ENCODE assay signal across 1 cellular context in the genomic region with DNA sequence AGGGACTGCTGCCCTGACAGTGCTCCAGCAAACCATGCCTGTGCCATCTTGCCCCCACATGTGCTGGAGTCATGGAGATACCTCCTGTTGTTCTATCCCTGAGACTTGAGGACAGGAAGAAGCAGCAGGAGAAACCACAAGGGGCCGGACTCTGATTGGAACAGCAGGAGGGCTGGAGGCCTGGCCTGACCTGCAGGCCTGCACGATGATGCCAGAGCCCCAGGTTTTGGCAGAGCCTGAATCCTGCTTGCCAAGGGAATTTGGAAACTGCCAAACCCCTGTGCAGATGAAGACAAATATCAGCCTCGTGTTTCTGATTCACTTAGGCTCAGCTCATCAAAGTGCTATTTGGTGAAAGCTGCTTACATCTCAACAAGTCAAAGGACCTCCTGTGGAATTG.
TF ChIP-seq lines count a peak whose summit lies in the region.

No MANE protein-coding gene starts in this region.

TF ChIP-seq in SK-N-SH treated with all-trans-retinoic acid at 6 μM for 48 hours, 23 proteins besides CTCF, POLR2A, EP300 and RAD21 (continued from another document):
- TF ChIP-seq, protein P1, sequence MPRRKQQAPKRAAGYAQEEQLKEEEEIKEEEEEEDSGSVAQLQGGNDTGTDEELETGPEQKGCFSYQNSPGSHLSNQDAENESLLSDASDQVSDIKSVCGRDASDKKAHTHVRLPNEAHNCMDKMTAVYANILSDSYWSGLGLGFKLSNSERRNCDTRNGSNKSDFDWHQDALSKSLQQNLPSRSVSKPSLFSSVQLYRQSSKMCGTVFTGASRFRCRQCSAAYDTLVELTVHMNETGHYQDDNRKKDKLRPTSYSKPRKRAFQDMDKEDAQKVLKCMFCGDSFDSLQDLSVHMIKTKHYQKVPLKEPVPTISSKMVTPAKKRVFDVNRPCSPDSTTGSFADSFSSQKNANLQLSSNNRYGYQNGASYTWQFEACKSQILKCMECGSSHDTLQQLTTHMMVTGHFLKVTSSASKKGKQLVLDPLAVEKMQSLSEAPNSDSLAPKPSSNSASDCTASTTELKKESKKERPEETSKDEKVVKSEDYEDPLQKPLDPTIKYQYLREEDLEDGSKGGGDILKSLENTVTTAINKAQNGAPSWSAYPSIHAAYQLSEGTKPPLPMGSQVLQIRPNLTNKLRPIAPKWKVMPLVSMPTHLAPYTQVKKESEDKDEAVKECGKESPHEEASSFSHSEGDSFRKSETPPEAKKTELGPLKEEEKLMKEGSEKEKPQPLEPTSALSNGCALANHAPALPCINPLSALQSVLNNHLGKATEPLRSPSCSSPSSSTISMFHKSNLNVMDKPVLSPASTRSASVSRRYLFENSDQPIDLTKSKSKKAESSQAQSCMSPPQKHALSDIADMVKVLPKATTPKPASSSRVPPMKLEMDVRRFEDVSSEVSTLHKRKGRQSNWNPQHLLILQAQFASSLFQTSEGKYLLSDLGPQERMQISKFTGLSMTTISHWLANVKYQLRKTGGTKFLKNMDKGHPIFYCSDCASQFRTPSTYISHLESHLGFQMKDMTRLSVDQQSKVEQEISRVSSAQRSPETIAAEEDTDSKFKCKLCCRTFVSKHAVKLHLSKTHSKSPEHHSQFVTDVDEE (CRISPR knock-in tag; IDR thresholded peaks at IDR 0.05): no peak
- TF ChIP-seq, protein P2, sequence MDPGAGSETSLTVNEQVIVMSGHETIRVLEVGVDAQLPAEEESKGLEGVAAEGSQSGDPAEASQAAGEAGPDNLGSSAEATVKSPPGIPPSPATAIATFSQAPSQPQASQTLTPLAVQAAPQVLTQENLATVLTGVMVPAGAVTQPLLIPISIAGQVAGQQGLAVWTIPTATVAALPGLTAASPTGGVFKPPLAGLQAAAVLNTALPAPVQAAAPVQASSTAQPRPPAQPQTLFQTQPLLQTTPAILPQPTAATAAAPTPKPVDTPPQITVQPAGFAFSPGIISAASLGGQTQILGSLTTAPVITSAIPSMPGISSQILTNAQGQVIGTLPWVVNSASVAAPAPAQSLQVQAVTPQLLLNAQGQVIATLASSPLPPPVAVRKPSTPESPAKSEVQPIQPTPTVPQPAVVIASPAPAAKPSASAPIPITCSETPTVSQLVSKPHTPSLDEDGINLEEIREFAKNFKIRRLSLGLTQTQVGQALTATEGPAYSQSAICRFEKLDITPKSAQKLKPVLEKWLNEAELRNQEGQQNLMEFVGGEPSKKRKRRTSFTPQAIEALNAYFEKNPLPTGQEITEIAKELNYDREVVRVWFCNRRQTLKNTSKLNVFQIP (CRISPR knock-in tag; IDR thresholded peaks at IDR 0.05; ENCODE audit: borderline replicate concordance, low read depth): no peak
- no peak for TF ChIP-seq ZNF8 (CRISPR knock-in tag; IDR thresholded peaks at IDR 0.05)
- TF ChIP-seq TCF4 (CRISPR knock-in tag; IDR thresholded peaks at IDR 0.05; ENCODE audit: borderline replicate concordance): no peak
- no peak for TF ChIP-seq TOX (CRISPR knock-in tag; IDR thresholded peaks at IDR 0.05; ENCODE audit: borderline replicate concordance)
- TF ChIP-seq, protein P3, sequence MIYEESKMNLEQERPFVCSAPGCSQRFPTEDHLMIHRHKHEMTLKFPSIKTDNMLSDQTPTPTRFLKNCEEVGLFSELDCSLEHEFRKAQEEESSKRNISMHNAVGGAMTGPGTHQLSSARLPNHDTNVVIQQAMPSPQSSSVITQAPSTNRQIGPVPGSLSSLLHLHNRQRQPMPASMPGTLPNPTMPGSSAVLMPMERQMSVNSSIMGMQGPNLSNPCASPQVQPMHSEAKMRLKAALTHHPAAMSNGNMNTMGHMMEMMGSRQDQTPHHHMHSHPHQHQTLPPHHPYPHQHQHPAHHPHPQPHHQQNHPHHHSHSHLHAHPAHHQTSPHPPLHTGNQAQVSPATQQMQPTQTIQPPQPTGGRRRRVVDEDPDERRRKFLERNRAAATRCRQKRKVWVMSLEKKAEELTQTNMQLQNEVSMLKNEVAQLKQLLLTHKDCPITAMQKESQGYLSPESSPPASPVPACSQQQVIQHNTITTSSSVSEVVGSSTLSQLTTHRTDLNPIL (CRISPR knock-in tag; IDR thresholded peaks at IDR 0.05; ENCODE audit: low read depth): no peak
- no peak for TF ChIP-seq ESRRG (CRISPR knock-in tag; IDR thresholded peaks at IDR 0.05)
- TF ChIP-seq OSR1 (CRISPR knock-in tag; IDR thresholded peaks at IDR 0.05): no peak
TF ChIP-seq in SK-N-SH treated with all-trans-retinoic acid at 6 μM for 48 hours: peak in this region for 0.
